In the genomic region with DNA sequence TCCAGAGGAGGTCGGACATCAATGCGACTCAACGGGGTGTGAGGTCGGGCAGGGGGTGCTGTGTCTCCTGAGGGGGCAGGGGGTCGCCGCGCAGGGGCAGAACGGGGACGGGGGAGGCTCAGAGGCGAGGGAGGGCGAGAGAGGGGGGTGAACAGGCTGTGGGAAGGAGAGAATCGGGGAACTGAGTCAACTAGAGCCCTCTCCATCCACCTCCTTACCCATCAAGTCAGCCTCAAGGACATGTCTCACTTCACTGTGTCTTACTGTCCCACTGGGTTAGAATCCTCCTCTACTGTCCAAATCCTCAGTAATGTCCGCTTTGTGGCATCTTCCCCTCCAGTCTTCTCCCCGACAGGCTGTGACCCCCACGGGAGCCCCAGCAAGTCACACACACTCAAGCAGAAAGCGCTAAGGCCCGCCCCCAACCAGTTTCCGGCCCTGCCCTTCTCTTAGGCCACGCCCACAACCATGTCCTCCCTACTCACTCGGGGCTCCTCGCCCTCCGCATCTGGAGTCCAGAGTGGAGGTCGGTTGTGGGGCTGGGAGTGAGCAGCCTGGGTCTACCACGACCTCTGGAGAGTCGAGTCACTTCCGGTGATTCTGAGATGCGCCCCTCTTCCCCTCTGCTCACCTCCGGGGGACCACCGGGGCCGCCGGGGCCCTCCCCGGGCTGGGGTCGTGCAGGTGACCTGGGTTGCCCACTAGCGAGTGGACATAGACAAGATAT, we compare ENCODE assay signal across 9 cellular contexts. TPM values are rescaled to one million over a fixed set of nuclear protein-coding genes. Genes with fewer than 3 reads are reported as not detected.
DNase-seq lines count a peak whose midpoint lies in the region; ATAC-seq and TF ChIP-seq lines count a peak whose summit lies in the region.
"Had no signal": no experiment of that assay in that cellular context is flagged by ENCODE, and none has a peak within 500 bp of the region (broad histone marks: within the 10 kb centered on the region; RNA-seq: fewer than 3 reads in every experiment).

No MANE protein-coding gene starts in this region.

- H3K27ac ChIP-seq in transverse colon: no peak overlapping the region
- H3K27ac ChIP-seq: skin epidermis had no signal

- H3K36me3 ChIP-seq in transverse colon: no peaks in the 10 kb centered on the region

- intact Hi-C loops in transverse colon (cut with DNase I; ENCODE audit: low total_unique reads): no loop called here

- peak overlapping the region; percentile 95 for H3K27ac Mint-ChIP-seq in activated T-cell treated with anti-CD3 and anti-CD28 coated beads, Interleukin-2, amount 50 U/mL, for 24 hours
- H3K27ac Mint-ChIP-seq in memory B cell: peak overlapping the region; percentile 62

- no peaks in the 10 kb centered on the region for H3K27me3 ChIP-seq in transverse colon

- ATAC-seq in memory B cell (ENCODE audit: low read depth) (peak; percentile 74), GM18867 (IDR thresholded peaks at IDR 0.05; ENCODE audit: unreplicated experiment) (no peak)

- no peak for TF ChIP-seq EP300 in transverse colon (IDR thresholded peaks at IDR 0.05; ENCODE audit: low read depth)

- in situ Hi-C loops in KBM-7 (cut with MboI; ENCODE audit: low pct_unique_long_range_greater_than_20kb, low sequenced_read_pairs) (no loop called here), transverse colon (cut with MboI; ENCODE audit: low pct_ligation_motif_present in 1 of 4, low pct_unique_long_range_greater_than_20kb in 1 of 4, low sequenced_read_pairs in 3 of 4) (loop anchor here in 1 of 4 donors (25.0 kb wide), 1 partner anchor 103 kb away; a partner anchor contains a TSS)

- H3K4me3 ChIP-seq in transverse colon: peak overlapping the region in 2 of 4 donors; percentile 7 to 14

- no peaks in the 10 kb centered on the region for H3K27me3 Mint-ChIP-seq in activated T-cell treated with anti-CD3 and anti-CD28 coated beads, Interleukin-2, amount 50 U/mL, for 24 hours
- H3K27me3 Mint-ChIP-seq in memory B cell: no peaks in the 10 kb centered on the region

- TF ChIP-seq CTCF in transverse colon (IDR thresholded peaks at IDR 0.05): no peak

- H3K4me1 Mint-ChIP-seq in activated T-cell treated with anti-CD3 and anti-CD28 coated beads, Interleukin-2, amount 50 U/mL, for 24 hours (ENCODE audit: low read depth): peaks cover 4% of the 10 kb centered on the region
- H3K4me1 Mint-ChIP-seq in memory B cell: peaks cover 7% of the 10 kb centered on the region

- H3K4me3 Mint-ChIP-seq in activated T-cell treated with anti-CD3 and anti-CD28 coated beads, Interleukin-2, amount 50 U/mL, for 24 hours: peak overlapping the region; percentile 88
- H3K4me3 Mint-ChIP-seq in memory B cell: peak overlapping the region; percentile 90

- no peak for TF ChIP-seq POLR2A in transverse colon (IDR thresholded peaks at IDR 0.05)

- no peaks in the 10 kb centered on the region for H3K36me3 Mint-ChIP-seq in activated T-cell treated with anti-CD3 and anti-CD28 coated beads, Interleukin-2, amount 50 U/mL, for 24 hours (ENCODE audit: low read depth)
- H3K36me3 Mint-ChIP-seq in memory B cell: no peaks in the 10 kb centered on the region

- DNase-seq in D341Med (ENCODE audit: low spot score) (peak; percentile 36), KBM-7 (peak; percentile 79), memory B cell (ENCODE audit: low spot score in 2 of 2) (peak; percentile 63 to 76), transverse colon (peak; percentile 60), glomerular visceral epithelial cell (ENCODE audit: extremely low spot score) (no peak), SW 1271 (lab: John Stamatoyannopoulos, UW) (no peak)
- peak; percentile 87 for DNase-seq in activated T-cell treated with anti-CD3 and anti-CD28 coated beads, Interleukin-2, amount 50 U/mL, for 24 hours

- H3K4me1 ChIP-seq in transverse colon: no peaks in the 10 kb centered on the region

- H3K9me3 Mint-ChIP-seq in activated T-cell treated with anti-CD3 and anti-CD28 coated beads, Interleukin-2, amount 50 U/mL, for 24 hours: no peaks in the 10 kb centered on the region
- no peaks in the 10 kb centered on the region for H3K9me3 Mint-ChIP-seq in memory B cell

- H3K9me3 ChIP-seq in transverse colon: no peaks in the 10 kb centered on the region

- WGBS in transverse colon (ENCODE audit: low coverage in 1 of 2), 2 donors: 59 to 67% methylated on average over 1 to 31 of the region's 34 CpGs

RNA-seq across cellular contexts. Expression of a gene that starts 9.3 kb away (rescaled TPM):
- 10 to 100 TPM in 2 of 4 donors, 1 to 10 TPM in 2; 2.6 to 34.4 (median 10.3) TPM for total RNA-seq in transverse colon

RNA-seq across cellular contexts. Expression of a gene that starts 13.1 kb away (rescaled TPM):
- total RNA-seq in transverse colon: 100 to 1,000 TPM in 1 of 4 donors, 10 to 100 TPM in 3; 49.4 to 109 (median 69.5) TPM

RNA-seq across cellular contexts. Expression of a gene that starts 22.9 kb away (rescaled TPM):
- total RNA-seq in transverse colon: 10 to 100 TPM in 1 of 4 donors, 1 to 10 TPM in 3; 3.5 to 15.1 (median 5.4) TPM

RNA-seq across cellular contexts. Expression of a gene that starts 39.4 kb away (rescaled TPM):
- total RNA-seq in transverse colon: not detected

RNA-seq across cellular contexts. Expression of a gene that starts 41.0 kb away (rescaled TPM):
- total RNA-seq in transverse colon: 100 to 1,000 TPM; 135 to 196 (median 174) TPM

Comparison
In these comparisons a context has a peak if more than half of its experiments do, and no peak if none do; other contexts are left out.
1. DNase-seq: peak in D341Med (single experiment), KBM-7 (single experiment), activated T-cell treated with anti-CD3 and anti-CD28 coated beads, Interleukin-2, amount 50 U/mL, for 24 hours (single experiment), memory B cell (2 of 2) and transverse colon (single experiment); none in glomerular visceral epithelial cell (single experiment) and SW 1271 (0 of 2).